Comparison of ENCODE assay signal across 18 cellular contexts in the genomic region with DNA sequence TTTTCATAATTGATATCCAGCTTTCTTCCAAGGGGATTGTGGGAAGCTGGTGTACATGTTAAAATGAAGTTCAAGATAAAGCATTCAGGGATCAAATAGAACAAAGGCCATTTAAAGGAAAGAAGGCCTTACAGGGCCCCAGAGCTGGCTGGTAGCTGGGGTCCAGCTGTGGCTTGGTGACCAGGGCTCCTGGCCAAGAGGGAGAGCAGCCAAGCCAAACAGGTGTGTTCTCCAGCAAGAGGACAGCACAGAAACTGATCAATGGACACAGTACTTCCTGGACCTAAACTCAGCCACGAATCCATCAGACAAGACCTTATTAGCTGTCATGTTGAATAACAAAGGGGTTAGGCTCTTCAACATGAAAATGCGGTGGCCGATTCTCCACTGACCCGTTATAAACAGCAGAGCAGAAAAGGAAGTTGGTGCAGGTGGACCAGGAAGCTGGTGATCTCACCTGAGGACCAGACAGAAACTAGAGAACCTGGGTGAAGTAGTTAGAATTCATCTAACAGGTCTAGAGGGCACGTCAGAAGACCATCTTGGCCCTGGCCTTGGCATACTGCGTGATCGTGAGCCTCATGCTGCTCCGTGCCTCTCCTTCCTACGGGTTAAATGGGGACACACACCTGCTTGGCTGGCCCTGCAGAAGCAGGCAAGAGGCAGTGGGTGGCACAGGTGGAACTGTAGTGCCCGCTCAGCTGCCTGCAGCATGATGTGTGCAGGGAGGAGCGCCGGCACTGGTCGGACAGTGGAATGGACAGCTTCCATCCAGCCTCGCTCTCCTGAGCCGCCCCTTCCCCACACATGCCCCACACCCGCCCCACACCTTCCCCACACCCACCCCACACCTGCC. TPM values are rescaled to one million over a fixed set of nuclear protein-coding genes. Genes with fewer than 3 reads are reported as not detected.
DNase-seq lines count a peak whose midpoint lies in the region; ATAC-seq, FAIRE-seq and TF ChIP-seq lines count a peak whose summit lies in the region.
"Had no signal": no experiment of that assay in that cellular context is flagged by ENCODE, and none has a peak within 500 bp of the region (broad histone marks: within the 10 kb centered on the region; RNA-seq: fewer than 3 reads in every experiment).

No MANE protein-coding gene starts in this region.

- no peak overlapping the region for H3K27ac Mint-ChIP-seq in stimulated activated naive CD8-positive, alpha-beta T cell treated with anti-CD3 and anti-CD28 coated beads, Interleukin-15, amount 100 ng/mL, for 72 hours
- H3K27ac Mint-ChIP-seq: GM23338 had no signal

- H3K4me3 Mint-ChIP-seq in stimulated activated naive CD8-positive, alpha-beta T cell treated with anti-CD3 and anti-CD28 coated beads, Interleukin-15, amount 100 ng/mL, for 72 hours = no peak overlapping the region
- H3K4me3 Mint-ChIP-seq: CD14-positive monocyte, GM23338 had no signal

- no peaks in the 10 kb centered on the region for H4K20me1 ChIP-seq in PC-9 (ENCODE audit: insufficient read depth)

- H3K9me3 Mint-ChIP-seq in stimulated activated naive CD8-positive, alpha-beta T cell treated with anti-CD3 and anti-CD28 coated beads, Interleukin-15, amount 100 ng/mL, for 72 hours = no peaks in the 10 kb centered on the region
- H3K9me3 Mint-ChIP-seq: CD14-positive monocyte, GM23338 had no signal

- H3K79me2 ChIP-seq in PC-9 (ENCODE audit: low read depth) = no peaks in the 10 kb centered on the region

- no peaks in the 10 kb centered on the region for H3K9me2 ChIP-seq in PC-9 (ENCODE audit: insufficient read depth)

- DNase-seq in NCI-H2029 (lab: John Stamatoyannopoulos, UW) (peak; percentile 84), NCI-H774 (lab: John Stamatoyannopoulos, UW) (peak; percentile 77), kidney (peak; percentile 36), posterior vena cava (ENCODE audit: low spot score) (peak; percentile 59), PC-9 (no peak)
- DNase-seq in stimulated activated naive CD8-positive, alpha-beta T cell treated with anti-CD3 and anti-CD28 coated beads, Interleukin-15, amount 100 ng/mL, for 72 hours = no peak
- DNase-seq: AML-193, DMS 273 treated with DMSO at 0.1 percent for 48 hours, NCI-H1092 treated with DMSO at 0.1 percent for 48 hours, NCI-H446, NCI-H69 had no signal

- H3K4me1 Mint-ChIP-seq in stimulated activated naive CD8-positive, alpha-beta T cell treated with anti-CD3 and anti-CD28 coated beads, Interleukin-15, amount 100 ng/mL, for 72 hours = no peaks in the 10 kb centered on the region
- H3K4me1 Mint-ChIP-seq: CD14-positive monocyte had no signal

- no peak overlapping the region for H3K27ac ChIP-seq in kidney (ENCODE audit: low read depth in 2 of 2, low read length in 2 of 2)
- no peak overlapping the region for H3K27ac ChIP-seq in PC-9
- H3K27ac ChIP-seq: SK-N-MC had no signal

- TF ChIP-seq CTCF in kidney (IDR thresholded peaks at IDR 0.05; ENCODE audit: borderline replicate concordance, extremely low read depth, insufficient read depth) (no peak), PC-9 (conservative IDR thresholded peaks at IDR 0.05) (no peak)

- BruUV-seq in PC-9 (replicated peaks; lab: Mats Ljungman, UMichigan) = no TSS peak

- intact Hi-C loops in kidney (cut with DNase I) (loop anchor here (10.0 kb wide), 2 partner anchors 364 to 504 kb away; no protein-coding TSS in a partner anchor), posterior vena cava (cut with DNase I) (loop anchor here in 1 of 2 donors (10.0 kb wide), 1 partner anchor 504 kb away; no protein-coding TSS in a partner anchor), PC-9 (cut with micrococcal nuclease; ENCODE audit: unreplicated experiment) (loop anchor here (10.0 kb wide), 2 partner anchors 574 to 934 kb away; no protein-coding TSS in a partner anchor)

- POLR2A ChIA-PET in PC-9 (lab: Charles Lee; ENCODE audit: unreplicated experiment) = no interaction called here

- no peaks in the 10 kb centered on the region for H3F3A ChIP-seq in PC-9 (ENCODE audit: insufficient read depth, low read depth)

- H3K27me3 Mint-ChIP-seq in stimulated activated naive CD8-positive, alpha-beta T cell treated with anti-CD3 and anti-CD28 coated beads, Interleukin-15, amount 100 ng/mL, for 72 hours = no peaks in the 10 kb centered on the region

- no peak overlapping the region for H2AFZ ChIP-seq in PC-9
- H2AFZ ChIP-seq: GM23338 had no signal

- no peak overlapping the region for H3K4me2 ChIP-seq in PC-9
- H3K4me2 ChIP-seq: GM23338 had no signal

- no peaks in the 10 kb centered on the region for H3K4me1 ChIP-seq in kidney (ENCODE audit: control insufficient read depth in 1 of 2, insufficient read depth in 1 of 2, low read depth in 1 of 2, low read length in 2 of 2)
- no peaks in the 10 kb centered on the region for H3K4me1 ChIP-seq in PC-9 (replicated peaks; ENCODE audit: insufficient read depth)

- no peak for ATAC-seq in HG03469 (IDR thresholded peaks at IDR 0.05; ENCODE audit: unreplicated experiment)
- no peak for ATAC-seq in stimulated activated naive CD8-positive, alpha-beta T cell treated with anti-CD3 and anti-CD28 coated beads, Interleukin-15, amount 100 ng/mL, for 72 hours
- ATAC-seq: GM23338, Panc1, Right ventricle myocardium inferior had no signal

- no peaks in the 10 kb centered on the region for H3K27me3 ChIP-seq in PC-9 (ENCODE audit: insufficient read depth, low read depth)

- no peak for FAIRE-seq in kidney (lab: Jason Lieb, UNC)
- FAIRE-seq: GM12892 had no signal

- H3K4me3 ChIP-seq in kidney (ENCODE audit: low read length in 2 of 2) (no peak overlapping the region), PC-9 (no peak overlapping the region)
- H3K4me3 ChIP-seq: GM23338, SK-N-MC had no signal

- no peaks in the 10 kb centered on the region for H3K9me3 ChIP-seq in kidney (ENCODE audit: control insufficient read depth in 1 of 2, low read length in 2 of 2)
- H3K9me3 ChIP-seq in PC-9 (ENCODE audit: insufficient read depth, low read depth) = no peaks in the 10 kb centered on the region

- CTCF ChIA-PET in PC-9 (lab: Charles Lee) = no interaction called here

- H3K36me3 ChIP-seq in kidney (ENCODE audit: control insufficient read depth in 1 of 2, insufficient read depth in 2 of 2, low read length in 2 of 2) = no peaks in the 10 kb centered on the region
- no peaks in the 10 kb centered on the region for H3K36me3 ChIP-seq in PC-9 (ENCODE audit: low read depth)

- H3K9ac ChIP-seq in kidney (ENCODE audit: low read length in 2 of 2) = peak overlapping the region in 1 of 2 donors; percentile 26

RNA-seq across cellular contexts. Expression of gene PARP12, which starts 53.8 kb away (rescaled TPM):
- 40.2 TPM for total RNA-seq in kidney
- polyA plus RNA-seq in kidney (ENCODE audit: insufficient read depth, low read depth, low replicate concordance) = 15.2 TPM
- total RNA-seq in posterior vena cava = 10 to 100 TPM; 27.7 to 35.3 TPM
- 32.4 and 37.7 TPM in 2 replicates for total RNA-seq in PC-9 (2021)

Comparison
In these comparisons a context has a peak if more than half of its experiments do, and no peak if none do; other contexts are left out.
1. DNase-seq: peak in NCI-H2029 (single experiment), NCI-H774 (single experiment), kidney (single experiment) and posterior vena cava (single experiment); none in PC-9 (0 of 2) and stimulated activated naive CD8-positive, alpha-beta T cell treated with anti-CD3 and anti-CD28 coated beads, Interleukin-15, amount 100 ng/mL, for 72 hours (0 of 2).